15 cellular contexts compared by ENCODE assay signal in the genomic region with DNA sequence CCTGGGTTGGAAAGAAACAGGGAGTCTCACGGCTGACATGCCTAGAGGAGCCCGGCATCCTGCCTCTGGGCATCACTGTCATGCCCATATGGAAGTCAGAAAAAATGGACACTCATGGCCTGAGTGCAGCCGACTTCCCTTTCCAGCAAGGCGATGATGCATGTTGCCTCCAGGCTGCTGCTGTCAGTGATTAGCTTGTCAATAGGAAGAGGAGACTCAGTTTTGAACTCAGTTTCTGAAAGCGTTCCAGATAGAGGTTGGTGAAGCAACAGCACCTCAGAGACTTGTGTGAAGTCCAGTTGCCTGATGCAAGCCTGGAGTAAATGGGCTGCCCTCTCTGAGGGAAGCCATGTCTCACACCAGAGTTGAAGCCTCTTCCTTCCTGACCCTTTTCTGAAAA.
DNase-seq lines count a peak whose midpoint lies in the region; ATAC-seq, FAIRE-seq and TF ChIP-seq lines count a peak whose summit lies in the region.
"Had no signal": no experiment of that assay in that cellular context is flagged by ENCODE, and none has a peak within 500 bp of the region (broad histone marks: within the 10 kb centered on the region; RNA-seq: fewer than 3 reads in every experiment).

No MANE protein-coding gene starts in this region.

- H3K36me3 ChIP-seq in IMR-90 (ENCODE audit: control insufficient read depth, insufficient read depth, low read length) (peaks cover 11% of the 10 kb centered on the region; the same call in 1 of the 2 replicates), bronchial epithelial cell (ENCODE audit: control insufficient read depth, insufficient read depth, low read length) (no peaks in the 10 kb centered on the region), sigmoid colon (no peaks in the 10 kb centered on the region)

- no peaks in the 10 kb centered on the region for H3K36me3 Mint-ChIP-seq in immature natural killer cell

- no peak overlapping the region for H3K4me3 Mint-ChIP-seq in immature natural killer cell
- H3K4me3 Mint-ChIP-seq: activated naive CD4-positive, alpha-beta T cell treated with anti-CD3 and anti-CD28 coated beads for 36 hours; GM23338 had no signal

- no peaks in the 10 kb centered on the region for H3K9me3 Mint-ChIP-seq in immature natural killer cell
- H3K9me3 Mint-ChIP-seq: activated naive CD4-positive, alpha-beta T cell treated with anti-CD3 and anti-CD28 coated beads for 36 hours; GM23338 had no signal

- 0 out of 2 replicates have a peak overlapping the region, but pooled peaks have one; percentile 20 for H3K14ac ChIP-seq in IMR-90 (replicated peaks; ENCODE audit: low read depth, low read length)

- H4K8ac ChIP-seq in IMR-90 (ENCODE audit: low read depth in 2 of 2, low read length in 2 of 2), result no peak overlapping the region; a peak in 1 of 4 replicates

- intact Hi-C loops in IMR-90 (cut with micrococcal nuclease), result no loop called here
- intact Hi-C loops in sigmoid colon (cut with DNase I), result no loop called here

- H3K4me1 ChIP-seq in IMR-90 (ENCODE audit: control insufficient read depth, insufficient read depth, low read length) (peaks cover 9% of the 10 kb centered on the region), sigmoid colon (no peaks in the 10 kb centered on the region)

- peaks cover 4 to 36% of the 10 kb centered on the region in 2 experiments; a peak in 2 of 4 replicates for H3K79me1 ChIP-seq in IMR-90 (ENCODE audit: low read depth in 1 of 2, low read length in 2 of 2)

- in situ Hi-C loops in IMR-90 (cut with MboI; ENCODE audit: low sequenced_read_pairs), result no loop called here

- no peak overlapping the region for H3K4me2 ChIP-seq in IMR-90 (ENCODE audit: low read depth, low read length)
- H3K4me2 ChIP-seq: GM23338 had no signal

- H3K27me3 Mint-ChIP-seq in immature natural killer cell (ENCODE audit: low read depth in 3 of 3), result peaks cover 0 to 5% (median 2%) of the 10 kb centered on the region in 3 donors

- no peaks in the 10 kb centered on the region for H3K9me3 ChIP-seq in AG04450 (ENCODE audit: control insufficient read depth, insufficient read depth, low read length)
- no peaks in the 10 kb centered on the region for H3K9me3 ChIP-seq in IMR-90 (ENCODE audit: control insufficient read depth, insufficient read depth, low read length)
- no peaks in the 10 kb centered on the region for H3K9me3 ChIP-seq in sigmoid colon
- H3K9me3 ChIP-seq: stomach had no signal

- H3K23ac ChIP-seq in IMR-90 (ENCODE audit: low read depth, low read length), result 0 out of 2 replicates have a peak overlapping the region, but pooled peaks have one; percentile 25

- no peaks in the 10 kb centered on the region for H3K27me3 ChIP-seq in AG04450 (ENCODE audit: control insufficient read depth, insufficient read depth, low read length)
- no peaks in the 10 kb centered on the region for H3K27me3 ChIP-seq in IMR-90 (ENCODE audit: control insufficient read depth, insufficient read depth, low read length)
- H3K27me3 ChIP-seq in bronchial epithelial cell (ENCODE audit: control insufficient read depth, insufficient read depth, low read length), result no peaks in the 10 kb centered on the region
- H3K27me3 ChIP-seq in sigmoid colon, result no peaks in the 10 kb centered on the region
- H3K27me3 ChIP-seq: stomach had no signal

- H3K27ac ChIP-seq in AG04450 (ENCODE audit: low read depth, low read length), result peak overlapping the region; percentile 21
- H3K27ac ChIP-seq in IMR-90 (ENCODE audit: insufficient read depth, low read length), result no peak overlapping the region
- H3K27ac ChIP-seq in sigmoid colon, result no peak overlapping the region
- H3K27ac ChIP-seq: stomach had no signal

- H2AK5ac ChIP-seq in IMR-90 (ENCODE audit: low read depth, low read length), result peak overlapping the region; percentile 92; the same call in 1 of the 2 replicates

- ATAC-seq in IMR-90 (ENCODE audit: low read depth), result no peak
- ATAC-seq: GM23338 had no signal

- DNase-seq in AG04450 (ENCODE audit: low read depth, low spot score) (no peak), IMR-90 (peak; percentile 58), bronchial epithelial cell (ENCODE audit: low read depth) (peak; percentile 80), foreskin fibroblast (peak; percentile 71 to 90), immature natural killer cell (no peak), cerebellar nuclear complex (lab: John Stamatoyannopoulos, UW) (no peak), sigmoid colon (no peak), SW 1271 (lab: John Stamatoyannopoulos, UW) (no peak)
- DNase-seq: activated CD4-positive, alpha-beta T cell treated with anti-CD3 and anti-CD28 coated beads for 48 hours; activated naive CD4-positive, alpha-beta T cell treated with anti-CD3 and anti-CD28 coated beads for 36 hours; NCI-H510A; retina; stomach had no signal

- no peak overlapping the region for H3K56ac ChIP-seq in IMR-90 (ENCODE audit: extremely low read depth, insufficient read depth, low read length)

- H3K9ac ChIP-seq in IMR-90 (ENCODE audit: low read depth, low read length), result no peak overlapping the region

- no peak for TF ChIP-seq CTCF in AG04450 (IDR thresholded peaks at IDR 0.05; ENCODE audit: low read depth, low read length)
- no peak for TF ChIP-seq CTCF in IMR-90 (conservative IDR thresholded peaks at IDR 0.05; ENCODE audit: low read depth, low read length)
- TF ChIP-seq CTCF in bronchial epithelial cell (IDR thresholded peaks at IDR 0.05; ENCODE audit: insufficient read depth, low read length, severe bottlenecking), result no peak
- no peak for TF ChIP-seq CTCF in foreskin fibroblast (IDR thresholded peaks at IDR 0.05; ENCODE audit: low read depth, low read length)
- no peak for TF ChIP-seq CTCF in sigmoid colon (IDR thresholded peaks at IDR 0.05)

- TF ChIP-seq EP300 in sigmoid colon (IDR thresholded peaks at IDR 0.05), result no peak

- CTCF ChIA-PET in AG04450 (lab: Charles Lee), result no interaction called here
- CTCF ChIA-PET in IMR-90 (lab: Yijun Ruan, JAX), result no interaction called here

- POLR2A ChIA-PET in AG04450 (lab: Yijun Ruan, JAX), result no interaction called here
- POLR2A ChIA-PET in IMR-90 (lab: Charles Lee; ENCODE audit: unreplicated experiment), result no interaction called here

- no peaks in the 10 kb centered on the region for H3K4me1 Mint-ChIP-seq in immature natural killer cell

- no peak overlapping the region for H3K4me3 ChIP-seq in AG04450 (ENCODE audit: low read depth, low read length)
- no peak overlapping the region for H3K4me3 ChIP-seq in IMR-90 (ENCODE audit: insufficient read depth, low read depth, low read length)
- no peak overlapping the region for H3K4me3 ChIP-seq in bronchial epithelial cell (ENCODE audit: low read depth, low read length)
- no peak overlapping the region for H3K4me3 ChIP-seq in foreskin fibroblast (ENCODE audit: low read depth in 1 of 2, low read length in 2 of 2)
- H3K4me3 ChIP-seq in sigmoid colon, result no peak overlapping the region
- H3K4me3 ChIP-seq: GM23338, stomach had no signal

- H4K5ac ChIP-seq in IMR-90 (ENCODE audit: low read depth, low read length), result no peak overlapping the region

- H4K91ac ChIP-seq in IMR-90 (ENCODE audit: insufficient read depth, low read depth, low read length), result no peak overlapping the region

- peak overlapping the region; percentile 35 for H2AFZ ChIP-seq in IMR-90 (replicated peaks; ENCODE audit: low read length, poor library complexity)
- H2AFZ ChIP-seq: GM23338 had no signal

- H3K4ac ChIP-seq in IMR-90 (ENCODE audit: low read depth, low read length), result peak overlapping the region; percentile 19; the same call in 1 of the 2 replicates

- dilution Hi-C loops in IMR-90 (cut with HindIII; ENCODE audit: low sequenced_read_pairs, unreplicated experiment), result no loop called here

- no peak overlapping the region for H3K27ac Mint-ChIP-seq in immature natural killer cell
- H3K27ac Mint-ChIP-seq: activated naive CD4-positive, alpha-beta T cell treated with anti-CD3 and anti-CD28 coated beads for 36 hours; GM23338 had no signal

- no TSS peak for BruUV-seq in IMR-90 (replicated peaks; lab: Mats Ljungman, UMichigan)

- no peak overlapping the region for H2AK9ac ChIP-seq in IMR-90 (replicated peaks; ENCODE audit: low read depth, low read length, poor library complexity)

- peaks cover 3% of the 10 kb centered on the region; the same call in 1 of the 2 replicates for H4K20me1 ChIP-seq in IMR-90 (ENCODE audit: insufficient read depth, low read length)

- no peak overlapping the region for H3K18ac ChIP-seq in IMR-90 (ENCODE audit: low read depth, low read length)

- H3K9me1 ChIP-seq in IMR-90 (ENCODE audit: insufficient read depth, low read length), result peaks cover 6% of the 10 kb centered on the region

- H2BK5ac ChIP-seq in IMR-90 (ENCODE audit: low read depth, low read length, poor library complexity, severe bottlenecking), result no peak overlapping the region

- TF ChIP-seq POLR2A in IMR-90 (IDR thresholded peaks at IDR 0.05; ENCODE audit: low read depth, low read length) (no peak), sigmoid colon (IDR thresholded peaks at IDR 0.05) (no peak)

- no peak overlapping the region for H2BK15ac ChIP-seq in IMR-90 (ENCODE audit: low read depth, low read length)

- no peak overlapping the region for H2BK120ac ChIP-seq in IMR-90 (ENCODE audit: low read depth, low read length)

- no peak overlapping the region for H2BK20ac ChIP-seq in IMR-90 (ENCODE audit: low read depth, low read length)

- no peak for TF ChIP-seq RAD21 in IMR-90 (IDR thresholded peaks at IDR 0.05; ENCODE audit: low read length)

- no CpG with 5 or more reads among the region's 5 CpGs for WGBS in IMR-90 (ENCODE audit: extremely low coverage in 2 of 2, insufficient read length in 1 of 2), 2 experiments
- 96 to 97% methylated on average over 5 of the region's 5 CpGs for WGBS in sigmoid colon, 2 donors

- no peak for FAIRE-seq in bronchial epithelial cell (lab: Jason Lieb, UNC)
- FAIRE-seq: GM12891 had no signal

TF ChIP-seq in IMR-90, 13 proteins besides CTCF, POLR2A, EP300 and RAD21:
- TF ChIP-seq CEBPB (IDR thresholded peaks at IDR 0.05; ENCODE audit: low read depth, low read length), result peak; percentile 47
- TF ChIP-seq CHD1 (IDR thresholded peaks at IDR 0.05; ENCODE audit: low read depth, low read length), result no peak
- TF ChIP-seq FOS (IDR thresholded peaks at IDR 0.05; ENCODE audit: low read depth, low read length), result no peak
- no peak for TF ChIP-seq SMC3 (IDR thresholded peaks at IDR 0.05; ENCODE audit: low read depth, low read length)
- no peak for TF ChIP-seq RFX5 (IDR thresholded peaks at IDR 0.05; ENCODE audit: low read depth, low read length)
- TF ChIP-seq RCOR1 (IDR thresholded peaks at IDR 0.05; ENCODE audit: insufficient replicate concordance, low read length), result no peak
- TF ChIP-seq MAFK (IDR thresholded peaks at IDR 0.05; ENCODE audit: low read depth, low read length), result no peak
- no peak for TF ChIP-seq MAZ (IDR thresholded peaks at IDR 0.05; ENCODE audit: borderline replicate concordance, low read depth, low read length)
- no peak for TF ChIP-seq MXI1 (IDR thresholded peaks at IDR 0.05; ENCODE audit: borderline replicate concordance, low read depth, low read length)

Comparison
In these comparisons a context has a peak if more than half of its experiments do, and no peak if none do; other contexts are left out.
1. DNase-seq: peak in IMR-90 (single experiment), bronchial epithelial cell (single experiment) and foreskin fibroblast (2 of 2); none in AG04450 (single experiment), immature natural killer cell (0 of 3), cerebellar nuclear complex (0 of 2), sigmoid colon (single experiment) and SW 1271 (0 of 2).